In genomic region chr2:120609826-120610395, GRCh38 we compare ENCODE assay signal across 32 cellular contexts.
"Had no signal": no experiment of that assay in that cellular context is flagged by ENCODE, and none has a peak within 500 bp of the region (broad histone marks: within the 10 kb centered on the region; RNA-seq: fewer than 3 reads in every experiment).

No MANE protein-coding gene starts in this region.

- H3K27ac ChIP-seq: SJCRH30, VCaP had no signal

- H3K9ac ChIP-seq: SK-N-SH had no signal

- ATAC-seq: activated CD4-positive, alpha-beta T cell treated with anti-CD3 and anti-CD28 coated beads for 36 hours; activated T-helper 17 cell treated with anti-CD3 and anti-CD28 coated beads, Interleukin-2, amount 50 U/mL, for 72 hours; Panc1; Right ventricle myocardium inferior had no signal

- H3K4me1 Mint-ChIP-seq: activated CD4-positive, alpha-beta memory T cell treated with anti-CD3 and anti-CD28 coated beads, Interleukin-2, amount 10 ng/mL, durations not matched to agents 7 days and 5 days; activated CD4-positive, alpha-beta T cell treated with anti-CD3 and anti-CD28 coated beads for 36 hours; activated T-helper 17 cell treated with anti-CD3 and anti-CD28 coated beads, Interleukin-2, amount 50 U/mL, for 72 hours; central memory CD8-positive, alpha-beta T cell had no signal

- H3K4me1 ChIP-seq: SJCRH30 had no signal

- H3K4me2 ChIP-seq: SK-N-SH had no signal

- H3K9me3 ChIP-seq: MG63, SJCRH30, SK-N-SH had no signal

- H3K27ac Mint-ChIP-seq: activated CD4-positive, alpha-beta memory T cell treated with anti-CD3 and anti-CD28 coated beads, Interleukin-2, amount 10 ng/mL, durations not matched to agents 7 days and 5 days; activated CD4-positive, alpha-beta T cell treated with anti-CD3 and anti-CD28 coated beads for 36 hours; activated naive CD4-positive, alpha-beta T cell treated with anti-CD3 and anti-CD28 coated beads for 36 hours; activated naive CD8-positive, alpha-beta T cell; activated T-helper 17 cell treated with anti-CD3 and anti-CD28 coated beads, Interleukin-2, amount 50 U/mL, for 72 hours; brain had no signal

- H3K27me3 Mint-ChIP-seq: activated CD4-positive, alpha-beta memory T cell treated with anti-CD3 and anti-CD28 coated beads, Interleukin-2, amount 10 ng/mL, durations not matched to agents 7 days and 5 days; activated naive CD8-positive, alpha-beta T cell had no signal

- H3K36me3 Mint-ChIP-seq: activated naive CD8-positive, alpha-beta T cell; brain had no signal

- H3K36me3 ChIP-seq: MG63, SJCRH30 had no signal

- H3K9me3 Mint-ChIP-seq: activated CD4-positive, alpha-beta memory T cell treated with anti-CD3 and anti-CD28 coated beads, Interleukin-2, amount 10 ng/mL, durations not matched to agents 7 days and 5 days; activated naive CD4-positive, alpha-beta T cell treated with anti-CD3 and anti-CD28 coated beads for 36 hours; activated T-helper 17 cell treated with anti-CD3 and anti-CD28 coated beads, Interleukin-2, amount 50 U/mL, for 72 hours; brain; central memory CD8-positive, alpha-beta T cell had no signal

- H3K4me3 ChIP-seq: MG63, SJCRH30 had no signal

- H3K4me3 Mint-ChIP-seq: activated CD4-positive, alpha-beta memory T cell treated with anti-CD3 and anti-CD28 coated beads, Interleukin-2, amount 10 ng/mL, durations not matched to agents 7 days and 5 days; activated CD4-positive, alpha-beta T cell treated with anti-CD3 and anti-CD28 coated beads for 36 hours; activated naive CD4-positive, alpha-beta T cell treated with anti-CD3 and anti-CD28 coated beads for 36 hours; activated naive CD8-positive, alpha-beta T cell; activated T-helper 17 cell treated with anti-CD3 and anti-CD28 coated beads, Interleukin-2, amount 50 U/mL, for 72 hours; brain; central memory CD8-positive, alpha-beta T cell had no signal

- DNase-seq: activated CD4-positive, alpha-beta memory T cell treated with anti-CD3 and anti-CD28 coated beads, Interleukin-2, amount 10 ng/mL, durations not matched to agents 7 days and 5 days; activated CD4-positive, alpha-beta T cell treated with anti-CD3 and anti-CD28 coated beads for 36 hours; activated CD4-positive, alpha-beta T cell treated with anti-CD3 and anti-CD28 coated beads, Interleukin-2, amount 50 U/mL, for 1 hour; activated gamma-delta T cell; activated naive CD4-positive, alpha-beta T cell treated with anti-CD3 and anti-CD28 coated beads for 36 hours; activated T-cell treated with anti-CD3 and anti-CD28 coated beads for 4 hours; activated T-cell treated with anti-CD3 and anti-CD28 coated beads, Interleukin-2, amount 50 U/mL, for 48 hours; amygdala; MG63; MV-4-11; NCI-H1092 treated with DMSO at 0.1 percent for 48 hours; NCI-H1417 treated with DMSO at 0.1 percent for 48 hours; NCI-H1694; NCI-H2029; NCI-H2107; NCI-H2171 treated with DMSO at 0.1 percent for 48 hours; NCI-H345; NCI-H510A; NCI-H526 treated with DMSO at 0.1 percent for 48 hours; NK-92 treated with Interleukin-12 subunit alpha and Interleukin-12 subunit beta, amount 100 ng/mL, for 24 hours; OCI-M1; RPMI8226; SJCRH30; SK-N-SH; T-helper 1 cell had no signal

- H3K27me3 ChIP-seq: MG63 had no signal
